In the genomic region with DNA sequence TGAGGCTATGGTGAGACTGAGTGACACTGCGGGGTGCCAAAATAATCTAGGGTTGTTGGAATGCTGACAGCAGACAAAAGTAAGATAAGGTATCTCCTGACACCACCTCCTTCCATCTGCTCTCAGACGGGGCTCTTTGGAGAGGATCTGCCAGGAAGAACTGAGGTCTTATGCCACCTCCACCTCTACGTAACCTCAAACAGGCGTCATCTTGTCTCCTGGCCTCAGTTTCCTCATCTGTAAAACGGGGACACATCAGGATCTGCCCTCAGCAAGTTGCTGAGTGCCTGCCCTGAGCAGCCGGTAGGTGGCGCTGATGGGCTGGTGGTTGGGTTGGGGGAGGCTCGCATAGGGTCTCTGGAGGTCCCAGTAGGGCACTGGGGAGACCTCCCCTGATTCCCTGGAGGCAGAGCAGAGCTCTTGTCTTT, we compare ENCODE assay signal across 1 cellular context.
TF ChIP-seq lines count a peak whose summit lies in the region.

No MANE protein-coding gene starts in this region.

TF ChIP-seq in SK-N-SH treated with all-trans-retinoic acid at 6 μM for 48 hours, 23 proteins besides CTCF, POLR2A, EP300 and RAD21 (continued from another document):
- TF ChIP-seq, protein P1, sequence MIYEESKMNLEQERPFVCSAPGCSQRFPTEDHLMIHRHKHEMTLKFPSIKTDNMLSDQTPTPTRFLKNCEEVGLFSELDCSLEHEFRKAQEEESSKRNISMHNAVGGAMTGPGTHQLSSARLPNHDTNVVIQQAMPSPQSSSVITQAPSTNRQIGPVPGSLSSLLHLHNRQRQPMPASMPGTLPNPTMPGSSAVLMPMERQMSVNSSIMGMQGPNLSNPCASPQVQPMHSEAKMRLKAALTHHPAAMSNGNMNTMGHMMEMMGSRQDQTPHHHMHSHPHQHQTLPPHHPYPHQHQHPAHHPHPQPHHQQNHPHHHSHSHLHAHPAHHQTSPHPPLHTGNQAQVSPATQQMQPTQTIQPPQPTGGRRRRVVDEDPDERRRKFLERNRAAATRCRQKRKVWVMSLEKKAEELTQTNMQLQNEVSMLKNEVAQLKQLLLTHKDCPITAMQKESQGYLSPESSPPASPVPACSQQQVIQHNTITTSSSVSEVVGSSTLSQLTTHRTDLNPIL (CRISPR knock-in tag; IDR thresholded peaks at IDR 0.05; ENCODE audit: low read depth) = no peak
- TF ChIP-seq TOX (CRISPR knock-in tag; IDR thresholded peaks at IDR 0.05; ENCODE audit: borderline replicate concordance) = no peak
- TF ChIP-seq ZNF70 (CRISPR knock-in tag; IDR thresholded peaks at IDR 0.05) = no peak
- TF ChIP-seq, protein P2, sequence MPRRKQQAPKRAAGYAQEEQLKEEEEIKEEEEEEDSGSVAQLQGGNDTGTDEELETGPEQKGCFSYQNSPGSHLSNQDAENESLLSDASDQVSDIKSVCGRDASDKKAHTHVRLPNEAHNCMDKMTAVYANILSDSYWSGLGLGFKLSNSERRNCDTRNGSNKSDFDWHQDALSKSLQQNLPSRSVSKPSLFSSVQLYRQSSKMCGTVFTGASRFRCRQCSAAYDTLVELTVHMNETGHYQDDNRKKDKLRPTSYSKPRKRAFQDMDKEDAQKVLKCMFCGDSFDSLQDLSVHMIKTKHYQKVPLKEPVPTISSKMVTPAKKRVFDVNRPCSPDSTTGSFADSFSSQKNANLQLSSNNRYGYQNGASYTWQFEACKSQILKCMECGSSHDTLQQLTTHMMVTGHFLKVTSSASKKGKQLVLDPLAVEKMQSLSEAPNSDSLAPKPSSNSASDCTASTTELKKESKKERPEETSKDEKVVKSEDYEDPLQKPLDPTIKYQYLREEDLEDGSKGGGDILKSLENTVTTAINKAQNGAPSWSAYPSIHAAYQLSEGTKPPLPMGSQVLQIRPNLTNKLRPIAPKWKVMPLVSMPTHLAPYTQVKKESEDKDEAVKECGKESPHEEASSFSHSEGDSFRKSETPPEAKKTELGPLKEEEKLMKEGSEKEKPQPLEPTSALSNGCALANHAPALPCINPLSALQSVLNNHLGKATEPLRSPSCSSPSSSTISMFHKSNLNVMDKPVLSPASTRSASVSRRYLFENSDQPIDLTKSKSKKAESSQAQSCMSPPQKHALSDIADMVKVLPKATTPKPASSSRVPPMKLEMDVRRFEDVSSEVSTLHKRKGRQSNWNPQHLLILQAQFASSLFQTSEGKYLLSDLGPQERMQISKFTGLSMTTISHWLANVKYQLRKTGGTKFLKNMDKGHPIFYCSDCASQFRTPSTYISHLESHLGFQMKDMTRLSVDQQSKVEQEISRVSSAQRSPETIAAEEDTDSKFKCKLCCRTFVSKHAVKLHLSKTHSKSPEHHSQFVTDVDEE (CRISPR knock-in tag; IDR thresholded peaks at IDR 0.05) = no peak
- TF ChIP-seq ZFP30 (CRISPR knock-in tag; IDR thresholded peaks at IDR 0.05) = no peak
